ENCODE assay signal across 8 cellular contexts in the genomic region with DNA sequence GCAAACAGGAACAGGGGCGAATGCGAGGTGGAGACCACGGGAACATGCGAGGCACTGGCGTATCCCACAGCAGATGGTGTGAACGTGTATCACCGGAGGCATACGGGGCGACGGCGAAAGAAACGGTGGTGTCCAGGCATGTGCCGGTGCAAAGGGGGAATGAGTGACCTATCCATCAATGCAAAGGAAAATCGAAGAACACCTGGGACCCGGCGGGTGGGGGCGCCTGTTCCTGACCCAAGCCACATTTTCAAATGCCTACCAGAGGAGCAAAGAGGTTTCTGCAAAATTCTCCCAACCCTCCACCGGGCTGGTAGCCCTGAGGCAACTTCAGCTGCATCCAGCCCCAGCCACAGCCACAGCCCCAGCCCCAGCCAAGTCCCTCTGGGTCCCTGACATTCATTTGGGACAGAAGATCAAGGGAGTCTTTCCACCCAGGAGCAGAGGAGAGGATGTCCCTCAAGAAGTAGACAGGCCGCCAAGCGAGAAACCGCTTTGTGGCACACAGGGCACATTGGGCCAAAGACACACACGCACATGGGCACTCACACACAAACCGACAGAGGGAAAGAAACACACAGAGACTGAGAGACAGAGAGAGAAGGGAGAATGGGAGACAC.
DNase-seq lines count a peak whose midpoint lies in the region; ATAC-seq lines count a peak whose summit lies in the region.

No MANE protein-coding gene starts in this region.

- H3K27ac Mint-ChIP-seq in activated CD8-positive, alpha-beta memory T cell treated with anti-CD3 and anti-CD28 coated beads, Interleukin-2, amount 10 ng/mL, durations not matched to agents 7 days and 5 days, result peak overlapping the region; percentile 16
- H3K27ac Mint-ChIP-seq in T-cell, result no peak overlapping the region
- no peak overlapping the region for H3K27ac Mint-ChIP-seq in stimulated activated memory B cell treated with anti-CD40 and anti-IgM and Interleukin-4, amounts not matched to agents 10 μg/mL and 1 μg/mL and 100 μg/mL, for 72 hours

- no peak for ATAC-seq in activated CD8-positive, alpha-beta memory T cell treated with anti-CD3 and anti-CD28 coated beads, Interleukin-2, amount 10 ng/mL, durations not matched to agents 7 days and 5 days
- ATAC-seq in T-cell (replicated peaks in 1 of 4), result no peak
- ATAC-seq in stimulated activated memory B cell treated with anti-CD40 and anti-IgM and Interleukin-4, amounts not matched to agents 10 μg/mL and 1 μg/mL and 100 μg/mL, for 72 hours, result no peak
- no peak for ATAC-seq in GM18858 (IDR thresholded peaks at IDR 0.05; ENCODE audit: unreplicated experiment)

- peak overlapping the region; percentile 18 for H3K4me3 Mint-ChIP-seq in activated CD8-positive, alpha-beta memory T cell treated with anti-CD3 and anti-CD28 coated beads, Interleukin-2, amount 10 ng/mL, durations not matched to agents 7 days and 5 days
- H3K4me3 Mint-ChIP-seq in T-cell, result peak overlapping the region; percentile 69 to 77 (median 72)
- H3K4me3 Mint-ChIP-seq in stimulated activated memory B cell treated with anti-CD40 and anti-IgM and Interleukin-4, amounts not matched to agents 10 μg/mL and 1 μg/mL and 100 μg/mL, for 72 hours, result peak overlapping the region; percentile 78

- no peaks in the 10 kb centered on the region for H3K36me3 Mint-ChIP-seq in activated CD8-positive, alpha-beta memory T cell treated with anti-CD3 and anti-CD28 coated beads, Interleukin-2, amount 10 ng/mL, durations not matched to agents 7 days and 5 days
- H3K36me3 Mint-ChIP-seq in T-cell, result no peaks in the 10 kb centered on the region
- H3K36me3 Mint-ChIP-seq in stimulated activated memory B cell treated with anti-CD40 and anti-IgM and Interleukin-4, amounts not matched to agents 10 μg/mL and 1 μg/mL and 100 μg/mL, for 72 hours, result peaks cover 6% of the 10 kb centered on the region

- DNase-seq in activated CD8-positive, alpha-beta memory T cell treated with anti-CD3 and anti-CD28 coated beads, Interleukin-2, amount 10 ng/mL, durations not matched to agents 7 days and 5 days, result no peak
- no peak for DNase-seq in activated CD8-positive, alpha-beta memory T cell treated with anti-CD3 and anti-CD28 coated beads, Interleukin-2, amount 50 U/mL, for 4 hours
- DNase-seq in T-cell (no peak), inferior parietal cortex (ENCODE audit: extremely low spot score) (peak; percentile 9), NCI-H510A treated with DMSO at 0.1 percent for 48 hours (lab: John Stamatoyannopoulos, UW) (no peak), NOMO-1 treated with dmso at 0.1 percent for 144 hours (lab: John Stamatoyannopoulos, UW; ENCODE audit: unreplicated experiment) (no peak)

- CTCF ChIA-PET in activated CD8-positive, alpha-beta memory T cell treated with anti-CD3 and anti-CD28 coated beads, Interleukin-2, amount 10 ng/mL, durations not matched to agents 7 days and 5 days (lab: Charles Lee), result no interaction called here
- CTCF ChIA-PET in T-cell (lab: Charles Lee), result no interaction called here

- H3K4me1 Mint-ChIP-seq in activated CD8-positive, alpha-beta memory T cell treated with anti-CD3 and anti-CD28 coated beads, Interleukin-2, amount 10 ng/mL, durations not matched to agents 7 days and 5 days, result peaks cover 43% of the 10 kb centered on the region
- H3K4me1 Mint-ChIP-seq in T-cell, result peaks cover 51 to 67% (median 65%) of the 10 kb centered on the region in 3 donors
- peaks cover 67% of the 10 kb centered on the region for H3K4me1 Mint-ChIP-seq in stimulated activated memory B cell treated with anti-CD40 and anti-IgM and Interleukin-4, amounts not matched to agents 10 μg/mL and 1 μg/mL and 100 μg/mL, for 72 hours

- peaks cover 81% of the 10 kb centered on the region for H3K27me3 Mint-ChIP-seq in activated CD8-positive, alpha-beta memory T cell treated with anti-CD3 and anti-CD28 coated beads, Interleukin-2, amount 10 ng/mL, durations not matched to agents 7 days and 5 days
- peaks cover 67 to 78% of the 10 kb centered on the region in 2 donors for H3K27me3 Mint-ChIP-seq in T-cell
- H3K27me3 Mint-ChIP-seq in stimulated activated memory B cell treated with anti-CD40 and anti-IgM and Interleukin-4, amounts not matched to agents 10 μg/mL and 1 μg/mL and 100 μg/mL, for 72 hours, result peaks cover 99% of the 10 kb centered on the region

- H3K9me3 Mint-ChIP-seq in activated CD8-positive, alpha-beta memory T cell treated with anti-CD3 and anti-CD28 coated beads, Interleukin-2, amount 10 ng/mL, durations not matched to agents 7 days and 5 days (ENCODE audit: low read depth), result no peaks in the 10 kb centered on the region
- no peaks in the 10 kb centered on the region for H3K9me3 Mint-ChIP-seq in T-cell
- peaks cover 10% of the 10 kb centered on the region for H3K9me3 Mint-ChIP-seq in stimulated activated memory B cell treated with anti-CD40 and anti-IgM and Interleukin-4, amounts not matched to agents 10 μg/mL and 1 μg/mL and 100 μg/mL, for 72 hours

- POLR2A ChIA-PET in T-cell (lab: Charles Lee), result no interaction called here

Comparison
In these comparisons a context has a peak if more than half of its experiments do, and no peak if none do; other contexts are left out.
1. H3K4me3 Mint-ChIP-seq: peak in every context shown above with its lines; median percentile 78 in stimulated activated memory B cell treated with anti-CD40 and anti-IgM and Interleukin-4, amounts not matched to agents 10 μg/mL and 1 μg/mL and 100 μg/mL, for 72 hours; 72 in T-cell; 18 in activated CD8-positive, alpha-beta memory T cell treated with anti-CD3 and anti-CD28 coated beads, Interleukin-2, amount 10 ng/mL, durations not matched to agents 7 days and 5 days.